In the genomic region with DNA sequence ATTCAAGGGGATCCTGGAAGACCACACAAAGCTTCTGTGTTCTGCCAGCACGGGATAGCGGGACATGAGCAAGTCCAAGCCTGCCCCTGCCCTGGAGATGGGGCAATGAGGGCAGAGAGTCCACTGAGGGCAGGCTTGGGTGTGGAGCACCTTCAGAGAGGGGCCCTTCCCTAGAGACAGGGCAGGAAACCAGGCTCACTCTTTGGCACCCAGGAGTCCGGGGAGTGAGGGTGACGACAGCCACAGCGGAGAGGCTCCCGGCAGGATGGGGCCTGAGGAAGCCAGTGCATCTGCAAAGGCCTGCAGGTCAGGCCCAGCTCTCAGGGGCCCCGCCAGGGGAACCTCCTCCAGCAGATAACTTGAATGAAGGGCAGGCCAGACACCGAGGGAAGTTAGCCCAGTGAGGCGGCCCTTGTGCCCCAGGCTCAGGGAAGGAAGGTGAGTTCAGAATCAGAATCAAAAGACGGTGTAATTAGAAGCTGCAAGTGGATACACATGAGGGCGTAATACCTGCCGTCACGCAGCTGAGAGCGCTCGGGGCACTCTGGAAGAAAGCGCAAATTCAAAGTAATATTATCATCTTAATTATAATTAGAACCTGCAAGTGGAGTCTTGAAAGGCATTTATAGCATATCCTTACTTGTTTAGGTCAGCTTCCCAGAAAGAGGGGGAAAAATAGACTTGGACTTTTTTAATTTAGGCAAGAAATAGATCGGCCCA, we compare ENCODE assay signal across 14 cellular contexts.
DNase-seq lines count a peak whose midpoint lies in the region; ATAC-seq and TF ChIP-seq lines count a peak whose summit lies in the region.
"Had no signal": no experiment of that assay in that cellular context is flagged by ENCODE, and none has a peak within 500 bp of the region (broad histone marks: within the 10 kb centered on the region; RNA-seq: fewer than 3 reads in every experiment).

No MANE protein-coding gene starts in this region.

- H3K9me3 Mint-ChIP-seq in neural crest cell, result peaks cover 4% of the 10 kb centered on the region
- H3K9me3 Mint-ChIP-seq: activated CD4-positive, alpha-beta memory T cell treated with anti-CD3 and anti-CD28 coated beads, Interleukin-2, amount 10 ng/mL, durations not matched to agents 7 days and 5 days; activated T-helper 2 cell treated with anti-CD3 and anti-CD28 coated beads, Interferon-gamma antibody, Interleukin-2, Interleukin-4, amounts not matched to agents 10 μg/mL and 5 μg/mL and 100 μg/mL, durations not matched to agents 14 hours and 24 hours and 36 hours had no signal

- H3K36me3 ChIP-seq in ectodermal cell (ENCODE audit: control insufficient read depth, insufficient read depth, low read length) (no peaks in the 10 kb centered on the region), tibial nerve (no peaks in the 10 kb centered on the region)
- H3K36me3 ChIP-seq: BLaER1 treated with 17β-estradiol and CSF1 and Interleukin-3, amounts not matched to agents 10 nM and 100 nM; heart left ventricle; SJSA1; upper lobe of right lung had no signal

- H3K27ac ChIP-seq in VCaP (peak overlapping the region; percentile 48; the same call in 1 of the 2 replicates), ectodermal cell (ENCODE audit: insufficient read depth, low read depth, low read length, poor library complexity, severe bottlenecking) (peak overlapping the region; percentile 82), tibial nerve (peak overlapping the region; percentile 9 to 96 (median 50))
- H3K27ac ChIP-seq: BLaER1 treated with 17β-estradiol and CSF1 and Interleukin-3, amounts not matched to agents 10 nM and 100 nM; SJSA1 had no signal

- ATAC-seq in HG03571 (IDR thresholded peaks at IDR 0.05; ENCODE audit: unreplicated experiment) (no peak), GM21447 (IDR thresholded peaks at IDR 0.05; ENCODE audit: unreplicated experiment) (no peak)

- TF ChIP-seq POLR2A in tibial nerve (IDR thresholded peaks at IDR 0.05), result no peak

- H3K27me3 ChIP-seq in ectodermal cell (ENCODE audit: control insufficient read depth, insufficient read depth, low read length, poor library complexity, severe bottlenecking) (no peaks in the 10 kb centered on the region), tibial nerve (no peaks in the 10 kb centered on the region)
- H3K27me3 ChIP-seq: BLaER1 treated with 17β-estradiol and CSF1 and Interleukin-3, amounts not matched to agents 10 nM and 100 nM; heart left ventricle; upper lobe of right lung had no signal

- peak overlapping the region; percentile 45 for H3K4me3 Mint-ChIP-seq in neural crest cell
- H3K4me3 Mint-ChIP-seq: activated CD4-positive, alpha-beta memory T cell treated with anti-CD3 and anti-CD28 coated beads, Interleukin-2, amount 10 ng/mL, durations not matched to agents 7 days and 5 days had no signal

- H3K4me3 ChIP-seq in ectodermal cell (ENCODE audit: insufficient read depth, low read depth, low read length) (no peak overlapping the region), tibial nerve (no peak overlapping the region)
- H3K4me3 ChIP-seq: BLaER1 treated with 17β-estradiol and CSF1 and Interleukin-3, amounts not matched to agents 10 nM and 100 nM; SJSA1 had no signal

- DNase-seq in neural crest cell (ENCODE audit: low read depth, low spot score) (no peak), tibial nerve (ENCODE audit: low spot score in 2 of 2) (no peak), Ammon's horn (ENCODE audit: low spot score) (no peak)
- DNase-seq: activated CD4-positive, alpha-beta memory T cell treated with anti-CD3 and anti-CD28 coated beads, Interleukin-2, amount 10 ng/mL, durations not matched to agents 7 days and 5 days; DMS79 treated with DMSO at 0.1 percent for 48 hours had no signal

- H3K9me3 ChIP-seq in ectodermal cell (ENCODE audit: control insufficient read depth, low read length) (no peaks in the 10 kb centered on the region), tibial nerve (no peaks in the 10 kb centered on the region)
- H3K9me3 ChIP-seq: heart left ventricle, SJSA1, upper lobe of right lung had no signal

- H3K4me1 Mint-ChIP-seq in neural crest cell, result peaks cover 43% of the 10 kb centered on the region
- H3K4me1 Mint-ChIP-seq: activated CD4-positive, alpha-beta memory T cell treated with anti-CD3 and anti-CD28 coated beads, Interleukin-2, amount 10 ng/mL, durations not matched to agents 7 days and 5 days had no signal

- TF ChIP-seq CTCF in VCaP (conservative IDR thresholded peaks at IDR 0.05), result no peak
- no peak for TF ChIP-seq CTCF in neural crest cell (conservative IDR thresholded peaks at IDR 0.05)
- no peak for TF ChIP-seq CTCF in tibial nerve (IDR thresholded peaks at IDR 0.05)

- no peaks in the 10 kb centered on the region for H3K36me3 Mint-ChIP-seq in neural crest cell (ENCODE audit: low read depth)

- WGBS in ectodermal cell, 2 experiments, result 81 to 88% methylated on average over 12 of the region's 17 CpGs
- 69 to 72% methylated on average over 17 of the region's 17 CpGs for WGBS in tibial nerve, 2 donors

- H3K4me1 ChIP-seq in ectodermal cell (ENCODE audit: control insufficient read depth, insufficient read depth, low read length), result peaks cover 19% of the 10 kb centered on the region
- peaks cover 0 to 38% (median 18%) of the 10 kb centered on the region in 4 donors for H3K4me1 ChIP-seq in tibial nerve

- peak overlapping the region; percentile 97 for H3K27ac Mint-ChIP-seq in neural crest cell (ENCODE audit: unreplicated experiment)
- H3K27ac Mint-ChIP-seq: activated CD4-positive, alpha-beta memory T cell treated with anti-CD3 and anti-CD28 coated beads, Interleukin-2, amount 10 ng/mL, durations not matched to agents 7 days and 5 days; activated T-helper 2 cell treated with anti-CD3 and anti-CD28 coated beads, Interferon-gamma antibody, Interleukin-2, Interleukin-4, amounts not matched to agents 10 μg/mL and 5 μg/mL and 100 μg/mL, durations not matched to agents 14 hours and 24 hours and 36 hours had no signal

- no peak for TF ChIP-seq EP300 in tibial nerve (IDR thresholded peaks at IDR 0.05)

- no peaks in the 10 kb centered on the region for H3K27me3 Mint-ChIP-seq in neural crest cell (ENCODE audit: low read depth)
